ENCODE assay signal across 8 cellular contexts in genomic region chr17:59762022-59762825, GRCh38. TPM values are rescaled to one million over a fixed set of nuclear protein-coding genes. Genes with fewer than 3 reads are reported as not detected.
A peak's percentile ranks its signal among the peaks of the same experiment; 100 is the strongest.
DNase-seq lines count a peak whose midpoint lies in the region; ATAC-seq and TF ChIP-seq lines count a peak whose summit lies in the region.
"Had no signal": no experiment of that assay in that cellular context is flagged by ENCODE, and none has a peak within 500 bp of the region (broad histone marks: within the 10 kb centered on the region; RNA-seq: fewer than 3 reads in every experiment).

No MANE protein-coding gene starts in this region.

- 97% methylated on average over 3 of the region's 4 CpGs; no CpG with 5 or more reads in 1 of the 2 experiments for WGBS in endodermal cell (ENCODE audit: insufficient coverage in 1 of 2, insufficient read length in 1 of 2), 2 experiments

- ATAC-seq in RWPE2 (ENCODE audit: low read depth), result peak; percentile 67
- ATAC-seq in GM19328 (IDR thresholded peaks at IDR 0.05; ENCODE audit: unreplicated experiment), result no peak

- H3K4me3 ChIP-seq in RWPE2 (ENCODE audit: severe bottlenecking) (no peak overlapping the region), endodermal cell (ENCODE audit: low read length) (no peak overlapping the region), skeletal muscle tissue (ENCODE audit: low read length in 3 of 3) (no peak overlapping the region)

- H3K9me3 Mint-ChIP-seq in endodermal cell, result peaks cover 5% of the 10 kb centered on the region

- H3K4me1 Mint-ChIP-seq in endodermal cell, result peaks cover 5% of the 10 kb centered on the region

- H3K9ac ChIP-seq in endodermal cell (ENCODE audit: extremely low read depth, low read length, poor library complexity, severe bottlenecking) (no peak overlapping the region), skeletal muscle tissue (ENCODE audit: low read depth in 1 of 3, low read length in 3 of 3) (no peak overlapping the region)

- H3K4me1 ChIP-seq in RWPE2 (ENCODE audit: insufficient read depth, poor library complexity, severe bottlenecking) (peaks cover 51% of the 10 kb centered on the region), endodermal cell (ENCODE audit: control insufficient read depth, insufficient read depth, low read length) (no peaks in the 10 kb centered on the region), skeletal muscle tissue (ENCODE audit: control insufficient read depth in 3 of 3, insufficient read depth in 3 of 3, low read length in 3 of 3) (no peaks in the 10 kb centered on the region)

- DNase-seq in H4 (ENCODE audit: low spot score) (peak; percentile 71), RWPE2 (ENCODE audit: low spot score) (no peak), endodermal cell (no peak), inferior parietal cortex (ENCODE audit: extremely low spot score) (no peak), DMS79 (lab: John Stamatoyannopoulos, UW) (no peak)
- DNase-seq: MM.1S had no signal

- peak overlapping the region; percentile 69 for H3K27ac Mint-ChIP-seq in endodermal cell

- H3K36me3 Mint-ChIP-seq in endodermal cell (ENCODE audit: low read depth), result peaks cover 34% of the 10 kb centered on the region

- TF ChIP-seq CTCF in RWPE2 (IDR thresholded peaks at IDR 0.05; ENCODE audit: poor library complexity, severe bottlenecking) (no peak), endodermal cell (conservative IDR thresholded peaks at IDR 0.05) (no peak)

- H3K36me3 ChIP-seq in RWPE2 (ENCODE audit: low read depth) (peaks cover 19% of the 10 kb centered on the region), endodermal cell (ENCODE audit: control insufficient read depth, insufficient read depth, low read length) (peaks cover 12% of the 10 kb centered on the region), skeletal muscle tissue (ENCODE audit: control insufficient read depth in 3 of 3, insufficient read depth in 3 of 3, low read length in 3 of 3) (peaks cover 0 to 9% (median 8%) of the 10 kb centered on the region in 3 donors)

- H3K27ac ChIP-seq in RWPE2 (ENCODE audit: poor library complexity, severe bottlenecking) (peak overlapping the region; percentile 99), endodermal cell (ENCODE audit: low read depth, low read length) (peak overlapping the region; percentile 93), skeletal muscle tissue (ENCODE audit: low read depth, low read length) (peak overlapping the region; percentile 19)

- no peaks in the 10 kb centered on the region for H3K27me3 Mint-ChIP-seq in endodermal cell (ENCODE audit: insufficient read depth)

- H3K9me3 ChIP-seq in RWPE2 (ENCODE audit: severe bottlenecking) (no peaks in the 10 kb centered on the region), endodermal cell (ENCODE audit: control insufficient read depth, low read length) (peaks cover 14% of the 10 kb centered on the region), skeletal muscle tissue (ENCODE audit: control insufficient read depth in 3 of 3, low read length in 3 of 3) (no peaks in the 10 kb centered on the region)

- no peak overlapping the region for H3K4me3 Mint-ChIP-seq in endodermal cell

- H3K27me3 ChIP-seq in RWPE2 (ENCODE audit: insufficient read depth, poor library complexity, severe bottlenecking), result no peaks in the 10 kb centered on the region
- no peaks in the 10 kb centered on the region for H3K27me3 ChIP-seq in endodermal cell (ENCODE audit: control insufficient read depth, insufficient read depth, low read length, poor library complexity, severe bottlenecking)
- H3K27me3 ChIP-seq in skeletal muscle tissue (ENCODE audit: control insufficient read depth in 3 of 3, insufficient read depth in 3 of 3, low read length in 3 of 3), result no peaks in the 10 kb centered on the region

RNA-seq across cellular contexts. Expression of gene VMP1, which starts 54.8 kb away (rescaled TPM):
- total RNA-seq in H4 (2014; rRNA removed; shearing (Covaris generic)), result 224 and 239 TPM in 2 replicates
- total RNA-seq in endodermal cell (10 to 100 TPM; 67.9 to 69.9 TPM), skeletal muscle tissue (128 TPM)
- 64.7 TPM for polyA plus RNA-seq in endodermal cell (2013, experiment 1 of 2)
- polyA plus RNA-seq in endodermal cell (2013, experiment 2 of 2), result 62.2 TPM

RNA-seq across cellular contexts. Expression of gene PTRH2, which starts 55.0 kb away (rescaled TPM):
- 39.9 and 52.3 TPM in 2 replicates for total RNA-seq in H4 (2014; rRNA removed; shearing (Covaris generic))
- total RNA-seq in endodermal cell (10 to 100 TPM; 21.6 to 23.6 TPM), skeletal muscle tissue (18.3 TPM)
- polyA plus RNA-seq in endodermal cell (2013, experiment 1 of 2), result 27.0 TPM
- polyA plus RNA-seq in endodermal cell (2013, experiment 2 of 2), result 21.5 TPM

Comparison
In these comparisons a context has a peak if more than half of its experiments do, and no peak if none do; other contexts are left out.
1. H3K27ac ChIP-seq: peak in every context shown above with its lines; median percentile 99 in RWPE2; 93 in endodermal cell; 19 in skeletal muscle tissue.